ENCODE assay signal across 1 cellular context in the genomic region with DNA sequence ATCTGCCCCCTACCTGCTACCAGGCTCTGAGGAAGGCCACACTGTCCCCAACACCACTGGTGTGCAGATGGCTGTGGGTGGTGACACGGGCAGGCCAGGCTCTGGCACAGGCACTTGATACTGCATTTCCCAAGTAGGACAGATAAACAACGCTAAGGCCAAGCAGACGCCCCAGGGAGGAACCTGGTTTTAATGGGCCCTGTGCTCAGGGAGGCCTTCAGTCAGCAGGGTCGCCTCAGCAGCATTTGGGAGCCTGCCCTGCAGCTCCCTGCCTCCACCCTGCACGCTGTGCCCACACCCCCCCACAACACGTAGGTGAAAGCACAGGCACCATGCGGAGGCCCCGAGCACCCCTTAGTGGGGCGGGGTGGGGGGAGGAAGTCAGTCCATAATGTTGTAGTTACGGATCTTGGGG.
TF ChIP-seq lines count a peak whose summit lies in the region.

No MANE protein-coding gene starts in this region.

TF ChIP-seq in HepG2, 621 proteins besides CTCF, POLR2A, EP300 and RAD21:
- TF ChIP-seq PCBP1 (IDR thresholded peaks at IDR 0.05; ENCODE audit: borderline replicate concordance, low read depth, low read length) (peak; percentile 71; the same call in 1 of the 2 replicates), ZNF552 (CRISPR knock-in tag; IDR thresholded peaks at IDR 0.05; ENCODE audit: borderline replicate concordance) (0 out of 2 replicates have a peak, but pooled peaks have one; percentile 22), U2AF1 (optimal IDR thresholded peaks at IDR 0.05; ENCODE audit: low read depth, low read length) (peak; percentile 36), NFATC3 (CRISPR knock-in tag; IDR thresholded peaks at IDR 0.05) (0 out of 2 replicates have a peak, but pooled peaks have one; percentile 55), ZNF790 (CRISPR knock-in tag; IDR thresholded peaks at IDR 0.05; ENCODE audit: borderline replicate concordance) (peak; percentile 71; the same call in 1 of the 2 replicates), ZNF558 (CRISPR knock-in tag; IDR thresholded peaks at IDR 0.05; ENCODE audit: borderline replicate concordance) (0 out of 2 replicates have a peak, but pooled peaks have one; percentile 13), KDM5B (CRISPR knock-in tag; IDR thresholded peaks at IDR 0.05; ENCODE audit: borderline replicate concordance) (0 out of 2 replicates have a peak, but pooled peaks have one; percentile 9), BORCS8-MEF2B (CRISPR knock-in tag; IDR thresholded peaks at IDR 0.05) (0 out of 2 replicates have a peak, but pooled peaks have one; percentile 10), ZNF776 (CRISPR knock-in tag; IDR thresholded peaks at IDR 0.05) (0 out of 2 replicates have a peak, but pooled peaks have one; percentile 4), NFKB2 (CRISPR knock-in tag; IDR thresholded peaks at IDR 0.05; ENCODE audit: borderline replicate concordance) (no peak), ZNF572 (CRISPR knock-in tag; IDR thresholded peaks at IDR 0.05) (0 out of 2 replicates have a peak, but pooled peaks have one; percentile 29), HOXA5 (CRISPR knock-in tag; IDR thresholded peaks at IDR 0.05) (no peak), ZNF563 (CRISPR knock-in tag; IDR thresholded peaks at IDR 0.05) (peak; percentile 8; the same call in 1 of the 2 replicates), HES4 (CRISPR knock-in tag; IDR thresholded peaks at IDR 0.05; ENCODE audit: borderline replicate concordance) (peak; percentile 38; the same call in 1 of the 2 replicates), IKZF4 (CRISPR knock-in tag; IDR thresholded peaks at IDR 0.05; ENCODE audit: borderline replicate concordance, low read depth, not compliant biosample characterization) (peak; percentile 55), FOXC1 (CRISPR knock-in tag; IDR thresholded peaks at IDR 0.05; ENCODE audit: borderline replicate concordance) (no peak)
- TF ChIP-seq, protein P1, sequence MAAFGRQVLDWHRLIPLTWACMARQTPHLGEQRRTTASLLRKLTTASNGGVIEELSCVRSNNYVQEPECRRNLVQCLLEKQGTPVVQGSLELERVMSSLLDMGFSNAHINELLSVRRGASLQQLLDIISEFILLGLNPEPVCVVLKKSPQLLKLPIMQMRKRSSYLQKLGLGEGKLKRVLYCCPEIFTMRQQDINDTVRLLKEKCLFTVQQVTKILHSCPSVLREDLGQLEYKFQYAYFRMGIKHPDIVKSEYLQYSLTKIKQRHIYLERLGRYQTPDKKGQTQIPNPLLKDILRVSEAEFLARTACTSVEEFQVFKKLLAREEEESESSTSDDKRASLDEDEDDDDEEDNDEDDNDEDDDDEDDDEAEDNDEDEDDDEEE (CRISPR knock-in tag; IDR thresholded peaks at IDR 0.05): 0 out of 2 replicates have a peak, but pooled peaks have one; percentile 22
- TF ChIP-seq, protein P2, sequence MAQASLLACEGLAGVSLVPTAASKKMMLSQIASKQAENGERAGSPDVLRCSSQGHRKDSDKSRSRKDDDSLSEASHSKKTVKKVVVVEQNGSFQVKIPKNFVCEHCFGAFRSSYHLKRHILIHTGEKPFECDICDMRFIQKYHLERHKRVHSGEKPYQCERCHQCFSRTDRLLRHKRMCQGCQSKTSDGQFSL (CRISPR knock-in tag; IDR thresholded peaks at IDR 0.05): peak; percentile 18; the same call in 1 of the 2 replicates
- TF ChIP-seq, protein P3, sequence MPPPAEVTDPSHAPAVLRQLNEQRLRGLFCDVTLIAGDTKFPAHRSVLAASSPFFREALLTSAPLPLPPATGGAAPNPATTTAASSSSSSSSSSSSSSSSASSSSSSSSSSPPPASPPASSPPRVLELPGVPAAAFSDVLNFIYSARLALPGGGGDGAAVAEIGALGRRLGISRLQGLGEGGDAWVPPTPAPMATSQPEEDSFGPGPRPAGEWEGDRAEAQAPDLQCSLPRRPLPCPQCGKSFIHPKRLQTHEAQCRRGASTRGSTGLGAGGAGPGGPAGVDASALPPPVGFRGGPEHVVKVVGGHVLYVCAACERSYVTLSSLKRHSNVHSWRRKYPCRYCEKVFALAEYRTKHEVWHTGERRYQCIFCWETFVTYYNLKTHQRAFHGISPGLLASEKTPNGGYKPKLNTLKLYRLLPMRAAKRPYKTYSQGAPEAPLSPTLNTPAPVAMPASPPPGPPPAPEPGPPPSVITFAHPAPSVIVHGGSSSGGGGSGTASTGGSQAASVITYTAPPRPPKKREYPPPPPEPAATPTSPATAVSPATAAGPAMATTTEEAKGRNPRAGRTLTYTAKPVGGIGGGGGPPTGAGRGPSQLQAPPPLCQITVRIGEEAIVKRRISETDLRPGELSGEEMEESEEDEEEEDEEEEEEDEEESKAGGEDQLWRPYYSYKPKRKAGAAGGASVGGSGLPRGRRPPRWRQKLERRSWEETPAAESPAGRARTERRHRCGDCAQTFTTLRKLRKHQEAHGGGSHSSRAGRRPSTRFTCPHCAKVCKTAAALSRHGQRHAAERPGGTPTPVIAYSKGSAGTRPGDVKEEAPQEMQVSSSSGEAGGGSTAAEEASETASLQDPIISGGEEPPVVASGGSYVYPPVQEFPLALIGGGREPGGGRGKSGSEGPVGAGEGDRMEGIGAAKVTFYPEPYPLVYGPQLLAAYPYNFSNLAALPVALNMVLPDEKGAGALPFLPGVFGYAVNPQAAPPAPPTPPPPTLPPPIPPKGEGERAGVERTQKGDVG (CRISPR knock-in tag; IDR thresholded peaks at IDR 0.05; ENCODE audit: borderline replicate concordance): no peak
- TF ChIP-seq, protein P4, sequence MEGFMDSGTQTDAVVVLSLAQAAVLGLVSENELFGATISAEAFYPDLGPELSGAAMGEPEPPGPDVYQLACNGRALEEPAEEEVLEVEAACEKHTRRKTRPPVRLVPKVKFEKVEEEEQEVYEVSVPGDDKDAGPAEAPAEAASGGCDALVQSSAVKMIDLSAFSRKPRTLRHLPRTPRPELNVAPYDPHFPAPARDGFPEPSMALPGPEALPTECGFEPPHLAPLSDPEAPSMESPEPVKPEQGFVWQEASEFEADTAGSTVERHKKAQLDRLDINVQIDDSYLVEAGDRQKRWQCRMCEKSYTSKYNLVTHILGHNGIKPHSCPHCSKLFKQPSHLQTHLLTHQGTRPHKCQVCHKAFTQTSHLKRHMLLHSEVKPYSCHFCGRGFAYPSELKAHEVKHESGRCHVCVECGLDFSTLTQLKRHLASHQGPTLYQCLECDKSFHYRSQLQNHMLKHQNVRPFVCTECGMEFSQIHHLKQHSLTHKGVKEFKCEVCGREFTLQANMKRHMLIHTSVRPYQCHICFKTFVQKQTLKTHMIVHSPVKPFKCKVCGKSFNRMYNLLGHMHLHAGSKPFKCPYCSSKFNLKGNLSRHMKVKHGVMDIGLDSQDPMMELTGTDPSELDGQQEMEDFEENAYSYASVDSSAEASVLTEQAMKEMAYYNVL (CRISPR knock-in tag; IDR thresholded peaks at IDR 0.05; ENCODE audit: borderline replicate concordance): 0 out of 2 replicates have a peak, but pooled peaks have one; percentile 7
